ENCODE assay signal across 23 cellular contexts in the genomic region with DNA sequence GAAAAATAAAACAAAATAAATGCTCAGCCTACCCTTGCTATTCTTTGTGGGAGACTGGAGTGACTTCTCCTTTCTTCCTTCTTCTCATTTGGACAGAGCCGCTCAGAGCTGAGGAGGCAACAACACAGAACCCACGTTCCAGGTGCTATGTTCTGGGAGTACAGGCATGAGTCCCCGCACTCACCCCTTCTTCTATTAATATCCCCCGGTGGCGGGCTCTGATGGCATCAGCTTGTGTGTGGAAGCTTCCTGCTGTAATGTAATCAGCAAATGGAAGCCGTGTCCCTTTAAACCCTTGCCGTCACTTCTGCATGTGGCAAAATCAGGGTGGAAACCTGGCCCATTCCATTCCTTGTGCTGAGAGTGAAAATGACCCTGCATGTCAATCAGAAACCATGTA.
"Had no signal": no experiment of that assay in that cellular context is flagged by ENCODE, and none has a peak within 500 bp of the region (broad histone marks: within the 10 kb centered on the region; RNA-seq: fewer than 3 reads in every experiment).

No MANE protein-coding gene starts in this region.

- H3K36me3 ChIP-seq: colonic mucosa, esophagus squamous epithelium, gastrocnemius medialis, gastroesophageal sphincter, heart left ventricle, heart right ventricle had no signal

- H3K4me3 Mint-ChIP-seq: dendritic cell treated with granulocyte-macrophage colony-stimulating factor and Interleukin-4, amounts not matched to agents 40 ng/mL and 50 ng/mL, for 4 days; effector memory CD8-positive, alpha-beta T cell; endodermal cell had no signal

- H3K9me3 Mint-ChIP-seq: dendritic cell treated with granulocyte-macrophage colony-stimulating factor and Interleukin-4, amounts not matched to agents 40 ng/mL and 50 ng/mL, for 4 days; effector memory CD8-positive, alpha-beta T cell; endodermal cell had no signal

- H3K9me3 ChIP-seq: colonic mucosa, esophagus squamous epithelium, gastrocnemius medialis had no signal

- H3K27me3 Mint-ChIP-seq: dendritic cell treated with granulocyte-macrophage colony-stimulating factor and Interleukin-4, amounts not matched to agents 40 ng/mL and 50 ng/mL, for 4 days had no signal

- H3K27ac Mint-ChIP-seq: dendritic cell treated with granulocyte-macrophage colony-stimulating factor and Interleukin-4, amounts not matched to agents 40 ng/mL and 50 ng/mL, for 4 days; effector memory CD8-positive, alpha-beta T cell; endodermal cell had no signal

- H3K27me3 ChIP-seq: colonic mucosa, dorsolateral prefrontal cortex, esophagus squamous epithelium, foreskin keratinocyte, gastrocnemius medialis, gastroesophageal sphincter, heart left ventricle had no signal

- DNase-seq: colonic mucosa; cortex of kidney; dermis blood vessel endothelial cell; dorsolateral prefrontal cortex; effector CD4-positive, alpha-beta T cell; effector CD8-positive, alpha-beta T cell; effector memory CD4-positive, alpha-beta T cell; effector memory CD8-positive, alpha-beta T cell; endodermal cell; erythroblast; esophagus squamous epithelium; foreskin fibroblast; foreskin keratinocyte; foreskin melanocyte; gastrocnemius medialis; glutamatergic neuron; heart left ventricle; heart right ventricle had no signal

- H3K4me1 ChIP-seq: colonic mucosa, esophagus squamous epithelium, foreskin keratinocyte, gastrocnemius medialis, gastroesophageal sphincter, heart left ventricle, heart right ventricle had no signal

- H3K27ac ChIP-seq: colonic mucosa, coronary artery, dorsolateral prefrontal cortex, epithelial cell of prostate, esophagus squamous epithelium, foreskin keratinocyte, gastrocnemius medialis, gastroesophageal sphincter, heart left ventricle, heart right ventricle had no signal

- ATAC-seq: effector memory CD8-positive, alpha-beta T cell; esophagus mucosa; foreskin keratinocyte; gastrocnemius medialis; gastroesophageal sphincter; heart left ventricle; heart right ventricle had no signal

- H3K4me1 Mint-ChIP-seq: endodermal cell had no signal

- H3K4me3 ChIP-seq: colonic mucosa, coronary artery, dorsolateral prefrontal cortex, esophagus squamous epithelium, gastrocnemius medialis, gastroesophageal sphincter, heart left ventricle, heart right ventricle had no signal
